ENCODE assay signal across 1 cellular context in genomic region chr1:85259118-85259865, GRCh38.
TF ChIP-seq lines count a peak whose summit lies in the region.

Gene C1orf52 (minus strand): TSS chr1:85259662. CDS start chr1:85259633, 29 bp downstream.

TF ChIP-seq in H1, 55 proteins besides CTCF, POLR2A, EP300 and RAD21 (continued from another document):
- TF ChIP-seq SIN3A (conservative IDR thresholded peaks at IDR 0.05 in 1 of 2, IDR thresholded peaks at IDR 0.05 in 1 of 2; ENCODE audit: low read depth in 1 of 2, low read length in 2 of 2) (peak; percentile 73 to 83; a peak in 1 of 4 replicates), MAX (IDR thresholded peaks at IDR 0.05) (peak; percentile 78), CBX5 (IDR thresholded peaks at IDR 0.05; ENCODE audit: low read depth, low read length) (no peak), ASH2L (IDR thresholded peaks at IDR 0.05; ENCODE audit: low read length) (peak; percentile 69), POLR2AphosphoS5 (IDR thresholded peaks at IDR 0.05; ENCODE audit: low read depth, low read length) (peak; percentile 84), PHF8 (conservative IDR thresholded peaks at IDR 0.05; ENCODE audit: low read depth, low read length) (peak; percentile 95), GTF2F1 (IDR thresholded peaks at IDR 0.05; ENCODE audit: borderline replicate concordance, low read depth, low read length) (peak; percentile 63; the same call in 1 of the 2 replicates), USF2 (IDR thresholded peaks at IDR 0.05; ENCODE audit: low read length) (no peak), EGR1 (IDR thresholded peaks at IDR 0.05; ENCODE audit: borderline replicate concordance, low read depth, low read length) (0 out of 2 replicates have a peak, but pooled peaks have one; percentile 29), TEAD4 (IDR thresholded peaks at IDR 0.05; ENCODE audit: low read depth, low read length) (0 out of 2 replicates have a peak, but pooled peaks have one; percentile 39), SAP30 (IDR thresholded peaks at IDR 0.05; ENCODE audit: insufficient read depth, insufficient replicate concordance, low read length) (peak; percentile 62), RFX5 (IDR thresholded peaks at IDR 0.05; ENCODE audit: borderline replicate concordance, low read depth, low read length) (no peak), TBP (IDR thresholded peaks at IDR 0.05; ENCODE audit: low read depth, low read length) (peak; percentile 69), CEBPB (IDR thresholded peaks at IDR 0.05; ENCODE audit: low read depth, low read length) (peak; percentile 31; the same call in 1 of the 2 replicates), SRF (IDR thresholded peaks at IDR 0.05; ENCODE audit: low read depth, low read length) (peak; percentile 27; the same call in 1 of the 2 replicates), JUND (IDR thresholded peaks at IDR 0.05; ENCODE audit: low read length) (0 out of 2 replicates have a peak, but pooled peaks have one; percentile 12), SP1 (IDR thresholded peaks at IDR 0.05; ENCODE audit: low read depth, low read length) (peak; percentile 80), CREB1 (IDR thresholded peaks at IDR 0.05) (peak; percentile 81), E2F6 (IDR thresholded peaks at IDR 0.05) (peak; percentile 83), HDAC2 (IDR thresholded peaks at IDR 0.05; ENCODE audit: borderline replicate concordance in 1 of 2, low read depth in 2 of 2, low read length in 2 of 2) (no peak), SIRT6 (IDR thresholded peaks at IDR 0.05; ENCODE audit: low read length) (no peak), TAF1 (IDR thresholded peaks at IDR 0.05; ENCODE audit: low read depth, low read length) (peak; percentile 69), NANOG (IDR thresholded peaks at IDR 0.05; ENCODE audit: insufficient read depth, low read depth, low read length, poor library complexity, severe bottlenecking) (no peak), YY1 (IDR thresholded peaks at IDR 0.05; ENCODE audit: low read depth, low read length) (peak; percentile 82; the same call in 1 of the 2 replicates), HDAC6 (IDR thresholded peaks at IDR 0.05; ENCODE audit: low read depth, low read length) (no peak), KDM5A (IDR thresholded peaks at IDR 0.05; ENCODE audit: low read length) (peak; percentile 64; the same call in 1 of the 2 replicates), SIX5 (IDR thresholded peaks at IDR 0.05; ENCODE audit: low read depth, low read length) (no peak), RBBP5 (IDR thresholded peaks at IDR 0.05; ENCODE audit: borderline replicate concordance, low read depth, low read length) (0 out of 2 replicates have a peak, but pooled peaks have one; percentile 56), SP4 (IDR thresholded peaks at IDR 0.05; ENCODE audit: low read length) (peak; percentile 82), SUZ12 (IDR thresholded peaks at IDR 0.05; ENCODE audit: low read length) (no peak), BCL11A (IDR thresholded peaks at IDR 0.05; ENCODE audit: low read depth in 2 of 2, low read length in 2 of 2) (no peak)
